16 cellular contexts compared by ENCODE assay signal in genomic region chr14:102558566-102558965, GRCh38.
"Had no signal": no experiment of that assay in that cellular context is flagged by ENCODE, and none has a peak within 500 bp of the region (broad histone marks: within the 10 kb centered on the region; RNA-seq: fewer than 3 reads in every experiment).

No MANE protein-coding gene starts in this region.

- H3K9me3 Mint-ChIP-seq: naive thymus-derived CD8-positive, alpha-beta T cell; stimulated activated memory B cell treated with anti-CD40 and anti-IgM and Interleukin-4, amounts not matched to agents 10 μg/mL and 1 μg/mL and 100 μg/mL, for 72 hours; stimulated activated naive CD8-positive, alpha-beta T cell treated with anti-CD3 and anti-CD28 coated beads, Interleukin-15, Interleukin-2, amounts not matched to agents 100 ng/mL and 50 ng/mL, for 24 hours had no signal

- H3K4me3 ChIP-seq: colonic mucosa, gastrocnemius medialis, heart right ventricle, mucosa of descending colon, ovary, smooth muscle cell, tibial artery, upper lobe of right lung, vagina had no signal

- H3K36me3 ChIP-seq: colonic mucosa, gastrocnemius medialis, heart right ventricle, ovary, tibial artery, upper lobe of right lung, vagina had no signal

- H3K27me3 ChIP-seq: colonic mucosa, gastrocnemius medialis, heart right ventricle, ovary, tibial artery, upper lobe of right lung, vagina had no signal

- H3K27me3 Mint-ChIP-seq: naive thymus-derived CD8-positive, alpha-beta T cell; stimulated activated memory B cell treated with anti-CD40 and anti-IgM and Interleukin-4, amounts not matched to agents 10 μg/mL and 1 μg/mL and 100 μg/mL, for 72 hours; stimulated activated naive CD8-positive, alpha-beta T cell treated with anti-CD3 and anti-CD28 coated beads, Interleukin-15, Interleukin-2, amounts not matched to agents 100 ng/mL and 50 ng/mL, for 24 hours had no signal

- H3K9me3 ChIP-seq: colonic mucosa, gastrocnemius medialis, mucosa of descending colon, ovary, upper lobe of right lung, vagina had no signal

- H3K4me1 ChIP-seq: upper lobe of right lung had no signal

- H3K4me3 Mint-ChIP-seq: stimulated activated memory B cell treated with anti-CD40 and anti-IgM and Interleukin-4, amounts not matched to agents 10 μg/mL and 1 μg/mL and 100 μg/mL, for 72 hours; stimulated activated naive CD8-positive, alpha-beta T cell treated with anti-CD3 and anti-CD28 coated beads, Interleukin-15, Interleukin-2, amounts not matched to agents 100 ng/mL and 50 ng/mL, for 24 hours had no signal

- DNase-seq: colonic mucosa; effector CD8-positive, alpha-beta T cell; gastrocnemius medialis; heart right ventricle; hypothalamus; islet precursor cell; mucosa of descending colon; naive thymus-derived CD8-positive, alpha-beta T cell; ovary; stimulated activated CD4-positive, alpha-beta T cell treated with anti-CD3 and anti-CD28 coated beads, Interleukin-4, amount 100 ng/mL, for 1 hour; tibial artery; upper lobe of right lung had no signal

- H3K36me3 Mint-ChIP-seq: naive thymus-derived CD8-positive, alpha-beta T cell; stimulated activated memory B cell treated with anti-CD40 and anti-IgM and Interleukin-4, amounts not matched to agents 10 μg/mL and 1 μg/mL and 100 μg/mL, for 72 hours had no signal

- H3K4me2 ChIP-seq: smooth muscle cell had no signal

- H3K27ac ChIP-seq: colonic mucosa, gastrocnemius medialis, heart right ventricle, ovary, tibial artery, upper lobe of right lung, vagina had no signal

- H3K27ac Mint-ChIP-seq: stimulated activated memory B cell treated with anti-CD40 and anti-IgM and Interleukin-4, amounts not matched to agents 10 μg/mL and 1 μg/mL and 100 μg/mL, for 72 hours; stimulated activated naive CD8-positive, alpha-beta T cell treated with anti-CD3 and anti-CD28 coated beads, Interleukin-15, Interleukin-2, amounts not matched to agents 100 ng/mL and 50 ng/mL, for 24 hours had no signal
